11 cellular contexts compared by ENCODE assay signal in the genomic region with DNA sequence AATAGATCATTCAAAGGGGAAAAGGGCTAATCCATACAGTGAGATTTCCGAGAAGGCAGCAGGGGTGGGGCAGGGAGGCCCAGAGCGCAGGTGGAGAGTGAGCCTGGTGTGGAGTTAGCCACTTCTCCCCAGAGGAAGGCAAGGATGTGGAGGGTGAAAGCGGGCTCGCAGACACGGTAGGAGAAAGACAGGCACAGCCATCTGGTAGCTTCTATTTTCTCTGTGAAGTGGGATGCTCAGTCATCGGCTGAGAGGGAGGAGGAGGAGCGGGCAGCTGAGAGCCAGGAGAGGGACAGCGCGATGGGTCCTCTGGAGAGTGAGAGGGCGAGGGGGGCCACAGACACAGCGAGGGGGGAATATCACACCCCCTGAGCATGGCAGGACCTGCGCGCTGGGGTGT.
DNase-seq lines count a peak whose midpoint lies in the region; FAIRE-seq and TF ChIP-seq lines count a peak whose summit lies in the region.
"Had no signal": no experiment of that assay in that cellular context is flagged by ENCODE, and none has a peak within 500 bp of the region (broad histone marks: within the 10 kb centered on the region; RNA-seq: fewer than 3 reads in every experiment).

No MANE protein-coding gene starts in this region.

- peaks cover 38% of the 10 kb centered on the region for H3K4me1 ChIP-seq in OCI-LY1 (ENCODE audit: insufficient read depth, low read length, severe bottlenecking)

- peak overlapping the region; percentile 16; the same call in 1 of the 2 replicates for H3K4me2 ChIP-seq in OCI-LY1 (ENCODE audit: low read length)

- H3K4me1 Mint-ChIP-seq in activated T-cell treated with anti-CD3 and anti-CD28 coated beads, Interleukin-2, amount 50 U/mL, for 24 hours (ENCODE audit: low read depth), result peaks cover 4% of the 10 kb centered on the region

- peaks cover 3% of the 10 kb centered on the region for H3K9me3 Mint-ChIP-seq in activated T-cell treated with anti-CD3 and anti-CD28 coated beads, Interleukin-2, amount 50 U/mL, for 24 hours

- H3K4me3 ChIP-seq in OCI-LY1 (ENCODE audit: low read depth, low read length, poor library complexity, severe bottlenecking), result no peak overlapping the region
- H3K4me3 ChIP-seq in fibroblast of villous mesenchyme (ENCODE audit: low read depth, low read length), result peak overlapping the region; percentile 38

- no peaks in the 10 kb centered on the region for H3K79me2 ChIP-seq in OCI-LY1 (ENCODE audit: insufficient read depth, low read length)

- H3K9ac ChIP-seq in OCI-LY1 (ENCODE audit: low read length), result no peak overlapping the region

- TF ChIP-seq CTCF in OCI-LY1 (IDR thresholded peaks at IDR 0.05; ENCODE audit: low read length) (no peak), fibroblast of villous mesenchyme (IDR thresholded peaks at IDR 0.05; ENCODE audit: insufficient read depth, low read depth, low read length) (no peak)

- no peak; the same call in 1 of the 2 replicates for TF ChIP-seq POLR2A in H54 (IDR thresholded peaks at IDR 0.05; ENCODE audit: low read depth, low read length)

- no peak overlapping the region for H2AFZ ChIP-seq in OCI-LY1 (ENCODE audit: low read length)

- no peaks in the 10 kb centered on the region for H3K9me2 ChIP-seq in OCI-LY1 (ENCODE audit: low read depth, low read length)

- H3K36me3 Mint-ChIP-seq in activated T-cell treated with anti-CD3 and anti-CD28 coated beads, Interleukin-2, amount 50 U/mL, for 24 hours (ENCODE audit: low read depth), result no peaks in the 10 kb centered on the region

- H3K27me3 Mint-ChIP-seq in activated T-cell treated with anti-CD3 and anti-CD28 coated beads, Interleukin-2, amount 50 U/mL, for 24 hours, result peaks cover 3% of the 10 kb centered on the region

- no peak overlapping the region for H3K27ac ChIP-seq in OCI-LY1 (ENCODE audit: low read depth, low read length, poor library complexity, severe bottlenecking)
- H3K27ac ChIP-seq: C4-2B had no signal

- no peak for FAIRE-seq in H54 (lab: Jason Lieb, UNC)

- no peak overlapping the region for H3K27ac Mint-ChIP-seq in activated T-cell treated with anti-CD3 and anti-CD28 coated beads, Interleukin-2, amount 50 U/mL, for 24 hours

- no peaks in the 10 kb centered on the region for H3K27me3 ChIP-seq in OCI-LY1 (ENCODE audit: insufficient read depth, low read length)

- H3K9me3 ChIP-seq in OCI-LY1 (ENCODE audit: low read length), result peaks cover 15% of the 10 kb centered on the region

- no peaks in the 10 kb centered on the region for H4K20me1 ChIP-seq in OCI-LY1 (ENCODE audit: insufficient read depth, low read length)

- DNase-seq in NCI-H82 (lab: John Stamatoyannopoulos, UW), result peak; percentile 18
- DNase-seq in NCI-H82 treated with DMSO at 0.1 percent for 48 hours (lab: John Stamatoyannopoulos, UW; ENCODE audit: unreplicated experiment), result no peak
- peak; percentile 37 for DNase-seq in fibroblast of villous mesenchyme (ENCODE audit: low read depth)
- DNase-seq in superior temporal gyrus (ENCODE audit: extremely low spot score), result peak; percentile 59
- DNase-seq in activated T-cell treated with anti-CD3 and anti-CD28 coated beads, Interleukin-2, amount 50 U/mL, for 24 hours, result no peak
- DNase-seq in H54 (ENCODE audit: insufficient read length, low spot score), result no peak
- no peak for DNase-seq in stimulated activated naive CD4-positive, alpha-beta T cell (lab: John Stamatoyannopoulos, UW)
- DNase-seq: activated naive CD4-positive, alpha-beta T cell treated with anti-CD3 and anti-CD28 coated beads, Interleukin-2, amount 50 U/mL, for 16 hours; stimulated activated CD8-positive, alpha-beta memory T cell treated with anti-CD3 and anti-CD28 coated beads, Interleukin-4, amount 100 ng/mL, for 48 hours had no signal

- peaks cover 4% of the 10 kb centered on the region; the same call in 1 of the 2 replicates for H3K36me3 ChIP-seq in OCI-LY1 (ENCODE audit: insufficient read depth, low read length)

- H3K4me3 Mint-ChIP-seq in activated T-cell treated with anti-CD3 and anti-CD28 coated beads, Interleukin-2, amount 50 U/mL, for 24 hours, result no peak overlapping the region

- no peaks in the 10 kb centered on the region for H3F3A ChIP-seq in OCI-LY1 (ENCODE audit: insufficient read depth, low read length)

Comparison
In these comparisons a context has a peak if more than half of its experiments do, and no peak if none do; other contexts are left out.
1. DNase-seq: peak in NCI-H82 (single experiment), fibroblast of villous mesenchyme (single experiment) and superior temporal gyrus (single experiment); none in NCI-H82 treated with DMSO at 0.1 percent for 48 hours (single experiment), activated T-cell treated with anti-CD3 and anti-CD28 coated beads, Interleukin-2, amount 50 U/mL, for 24 hours (single experiment), H54 (single experiment) and stimulated activated naive CD4-positive, alpha-beta T cell (0 of 6).